In genomic region chr12:93127582-93128331, GRCh38 we compare ENCODE assay signal across 9 cellular contexts.
DNase-seq lines count a peak whose midpoint lies in the region; ATAC-seq lines count a peak whose summit lies in the region.
"Had no signal": no experiment of that assay in that cellular context is flagged by ENCODE, and none has a peak within 500 bp of the region (broad histone marks: within the 10 kb centered on the region; RNA-seq: fewer than 3 reads in every experiment).

No MANE protein-coding gene starts in this region.

- no peaks in the 10 kb centered on the region for H3K9me3 Mint-ChIP-seq in activated naive CD8-positive, alpha-beta T cell treated with anti-CD3 and anti-CD28 coated beads for 36 hours
- peaks cover 0 to 1% of the 10 kb centered on the region in 2 donors for H3K9me3 Mint-ChIP-seq in activated T-cell treated with anti-CD3 and anti-CD28 coated beads, Interleukin-2, amount 50 U/mL, for 72 hours
- H3K9me3 Mint-ChIP-seq: natural killer cell had no signal

- no peaks in the 10 kb centered on the region for H3K4me1 Mint-ChIP-seq in activated naive CD8-positive, alpha-beta T cell treated with anti-CD3 and anti-CD28 coated beads for 36 hours
- H3K4me1 Mint-ChIP-seq in activated T-cell treated with anti-CD3 and anti-CD28 coated beads, Interleukin-2, amount 50 U/mL, for 72 hours (ENCODE audit: low read depth), result no peaks in the 10 kb centered on the region

- no peak overlapping the region for H3K27ac Mint-ChIP-seq in activated naive CD8-positive, alpha-beta T cell treated with anti-CD3 and anti-CD28 coated beads for 36 hours
- no peak overlapping the region for H3K27ac Mint-ChIP-seq in activated T-cell treated with anti-CD3 and anti-CD28 coated beads, Interleukin-2, amount 50 U/mL, for 72 hours
- H3K27ac Mint-ChIP-seq: natural killer cell had no signal

- DNase-seq in NCI-H2196 (lab: John Stamatoyannopoulos, UW; ENCODE audit: unreplicated experiment) (peak; percentile 87), NCI-H2196 treated with DMSO at 0.1 percent for 48 hours (lab: John Stamatoyannopoulos, UW; ENCODE audit: unreplicated experiment) (no peak), astrocyte of the hippocampus (ENCODE audit: low read depth, low spot score) (peak; percentile 65), left lobe of liver (ENCODE audit: low spot score) (peak; percentile 87), ureter (ENCODE audit: low spot score) (peak; percentile 67)
- no peak for DNase-seq in activated naive CD8-positive, alpha-beta T cell treated with anti-CD3 and anti-CD28 coated beads for 36 hours
- DNase-seq in stimulated activated CD4-positive, alpha-beta T cell treated with anti-CD3 and anti-CD28 coated beads, Interleukin-4, amount 100 ng/mL, for 24 hours, result no peak
- DNase-seq in activated T-cell treated with anti-CD3 and anti-CD28 coated beads, Interleukin-2, amount 50 U/mL, for 72 hours, result no peak
- DNase-seq: natural killer cell had no signal

- no peaks in the 10 kb centered on the region for H3K27me3 Mint-ChIP-seq in activated naive CD8-positive, alpha-beta T cell treated with anti-CD3 and anti-CD28 coated beads for 36 hours
- no peaks in the 10 kb centered on the region for H3K27me3 Mint-ChIP-seq in activated T-cell treated with anti-CD3 and anti-CD28 coated beads, Interleukin-2, amount 50 U/mL, for 72 hours (ENCODE audit: low read depth)

- ATAC-seq in left lobe of liver, result peak; percentile 81
- no peak for ATAC-seq in activated T-cell treated with anti-CD3 and anti-CD28 coated beads, Interleukin-2, amount 50 U/mL, for 72 hours (replicated peaks in 1 of 2)

- H3K4me3 Mint-ChIP-seq in activated naive CD8-positive, alpha-beta T cell treated with anti-CD3 and anti-CD28 coated beads for 36 hours, result no peak overlapping the region
- H3K4me3 Mint-ChIP-seq in activated T-cell treated with anti-CD3 and anti-CD28 coated beads, Interleukin-2, amount 50 U/mL, for 72 hours, result no peak overlapping the region
- H3K4me3 Mint-ChIP-seq: natural killer cell had no signal

- no peaks in the 10 kb centered on the region for H3K36me3 Mint-ChIP-seq in activated naive CD8-positive, alpha-beta T cell treated with anti-CD3 and anti-CD28 coated beads for 36 hours
- H3K36me3 Mint-ChIP-seq in activated T-cell treated with anti-CD3 and anti-CD28 coated beads, Interleukin-2, amount 50 U/mL, for 72 hours (ENCODE audit: insufficient read depth in 2 of 2), result no peaks in the 10 kb centered on the region
- H3K36me3 Mint-ChIP-seq: natural killer cell had no signal

Comparison
In these comparisons a context has a peak if more than half of its experiments do, and no peak if none do; other contexts are left out.
1. DNase-seq: peak in NCI-H2196 (single experiment), astrocyte of the hippocampus (single experiment), left lobe of liver (single experiment) and ureter (single experiment); none in NCI-H2196 treated with DMSO at 0.1 percent for 48 hours (single experiment), activated naive CD8-positive, alpha-beta T cell treated with anti-CD3 and anti-CD28 coated beads for 36 hours (single experiment), stimulated activated CD4-positive, alpha-beta T cell treated with anti-CD3 and anti-CD28 coated beads, Interleukin-4, amount 100 ng/mL, for 24 hours (single experiment) and activated T-cell treated with anti-CD3 and anti-CD28 coated beads, Interleukin-2, amount 50 U/mL, for 72 hours (0 of 2).